Comparison of ENCODE assay signal across 8 cellular contexts in genomic region chr11:46889689-46890475, GRCh38. TPM values are rescaled to one million over a fixed set of nuclear protein-coding genes. Genes with fewer than 3 reads are reported as not detected.
A peak's percentile ranks its signal among the peaks of the same experiment; 100 is the strongest.
DNase-seq lines count a peak whose midpoint lies in the region; ATAC-seq and TF ChIP-seq lines count a peak whose summit lies in the region.

No MANE protein-coding gene starts in this region.

- H3K9me3 ChIP-seq in BE2C (no peaks in the 10 kb centered on the region), iPS DF 6.9 (ENCODE audit: control insufficient read depth, insufficient read depth, low read length) (no peaks in the 10 kb centered on the region)

- DNase-seq in BE2C (peak; percentile 58), NCI-H2029 (lab: John Stamatoyannopoulos, UW) (peak; percentile 52), T1000 (lab: John Stamatoyannopoulos, UW) (peak; percentile 42), astrocyte of the hippocampus (ENCODE audit: low read depth, low spot score) (peak; percentile 85), iPS DF 6.9 (ENCODE audit: low read depth, low spot score) (peak; percentile 73)
- peak; percentile 46 to 75 for DNase-seq in stimulated activated CD4-positive, alpha-beta T cell treated with anti-CD3 and anti-CD28 coated beads, Interleukin-12 subunit alpha, Interleukin-12 subunit beta, amount 100 ng/mL, for 24 hours (ENCODE audit: low read depth in 2 of 2)

- ATAC-seq in GM21381 (IDR thresholded peaks at IDR 0.05; ENCODE audit: unreplicated experiment) (peak; percentile 65), GM18498 (IDR thresholded peaks at IDR 0.05; ENCODE audit: unreplicated experiment) (no peak)

- TF ChIP-seq CTCF in BE2C (IDR thresholded peaks at IDR 0.05; ENCODE audit: low read depth, low read length) = peak; percentile 81

- no CpG with 5 or more reads among the region's 23 CpGs for WGBS in iPS DF 6.9 (ENCODE audit: insufficient coverage, insufficient read length)

- no peaks in the 10 kb centered on the region for H3K36me3 ChIP-seq in BE2C
- H3K36me3 ChIP-seq in iPS DF 6.9 (ENCODE audit: control insufficient read depth, insufficient read depth, low read length) = peaks cover 23% of the 10 kb centered on the region

- no peaks in the 10 kb centered on the region for H3K27me3 ChIP-seq in BE2C
- H3K27me3 ChIP-seq in iPS DF 6.9 (ENCODE audit: control insufficient read depth, insufficient read depth, low read length) = no peaks in the 10 kb centered on the region

- no peak overlapping the region for H3K27ac ChIP-seq in iPS DF 6.9 (ENCODE audit: low read length)

- H3K4me1 ChIP-seq in BE2C (no peaks in the 10 kb centered on the region), iPS DF 6.9 (ENCODE audit: control insufficient read depth, insufficient read depth, low read length) (no peaks in the 10 kb centered on the region)

- no peak overlapping the region for H3K4me3 ChIP-seq in BE2C (ENCODE audit: low read depth, low read length)
- no peak overlapping the region for H3K4me3 ChIP-seq in iPS DF 6.9 (ENCODE audit: low read length)

RNA-seq across cellular contexts. Expression of gene LRP4, which starts 28.5 kb away (rescaled TPM):
- 1.1 TPM for polyA plus RNA-seq in BE2C (2012; ENCODE audit: insufficient read depth, insufficient read length, low read depth)

RNA-seq across cellular contexts. Expression of gene CKAP5, which starts 43.8 kb away (rescaled TPM):
- 49.9 TPM for polyA plus RNA-seq in BE2C (2012; ENCODE audit: insufficient read depth, insufficient read length, low read depth)

RNA-seq across cellular contexts. Expression of gene CSTPP1, which starts 46.7 kb away (rescaled TPM):
- polyA plus RNA-seq in BE2C (2012; ENCODE audit: insufficient read depth, insufficient read length, low read depth) = 27.3 TPM
